In the genomic region with DNA sequence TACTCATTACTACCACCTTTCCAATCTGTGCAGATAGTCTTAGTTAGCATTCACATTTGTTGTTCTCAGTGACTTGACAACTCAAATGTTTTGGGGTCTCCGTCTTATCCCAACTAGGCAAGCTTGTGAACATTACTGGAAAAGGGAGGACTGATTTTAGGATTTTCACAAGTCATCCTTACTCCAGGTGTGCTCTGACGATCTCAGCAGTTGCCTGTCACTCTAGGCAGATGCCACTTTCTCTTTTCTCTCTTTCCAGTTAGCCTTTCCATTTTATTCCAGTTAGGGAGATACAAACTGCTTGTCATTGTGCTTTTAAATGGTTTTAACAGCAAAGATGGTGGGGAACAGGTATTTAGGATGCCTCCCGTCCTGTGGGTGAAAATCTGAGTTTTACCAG, we compare ENCODE assay signal across 9 cellular contexts. TPM values are rescaled to one million over a fixed set of nuclear protein-coding genes. Genes with fewer than 3 reads are reported as not detected.
DNase-seq lines count a peak whose midpoint lies in the region; ATAC-seq and TF ChIP-seq lines count a peak whose summit lies in the region.
"Had no signal": no experiment of that assay in that cellular context is flagged by ENCODE, and none has a peak within 500 bp of the region (broad histone marks: within the 10 kb centered on the region; RNA-seq: fewer than 3 reads in every experiment).

No MANE protein-coding gene starts in this region.

- peaks cover 40% of the 10 kb centered on the region for H3K79me2 ChIP-seq in SU-DHL-6 (ENCODE audit: insufficient read depth, low read length)

- H4K20me1 ChIP-seq in SU-DHL-6 (ENCODE audit: low read depth, low read length): peaks cover 9% of the 10 kb centered on the region; the same call in 1 of the 2 replicates

- H3K4me3 ChIP-seq in GM12865 (ENCODE audit: low read depth, low read length) (peak overlapping the region; percentile 74), SU-DHL-6 (ENCODE audit: insufficient read depth, low read length, poor library complexity, severe bottlenecking) (peak overlapping the region; percentile 86), fibroblast of the aortic adventitia (ENCODE audit: low read depth, low read length) (peak overlapping the region; percentile 91), sigmoid colon (peak overlapping the region; percentile 67 to 91 (median 78))

- peak overlapping the region; percentile 84 for H3K4me2 ChIP-seq in SU-DHL-6 (ENCODE audit: low read depth, low read length, poor library complexity, severe bottlenecking)

- DNase-seq in GM12865 (ENCODE audit: low read depth) (no peak), fibroblast of the aortic adventitia (ENCODE audit: low read depth) (no peak), sigmoid colon (no peak), kidney tubule cell (ENCODE audit: low spot score) (no peak)
- DNase-seq: activated CD4-positive, CD25-positive, alpha-beta regulatory T cell had no signal

- H3K4me1 ChIP-seq in sigmoid colon: peaks cover 0 to 27% (median 21%) of the 10 kb centered on the region in 4 donors

- TF ChIP-seq EP300 in sigmoid colon (IDR thresholded peaks at IDR 0.05): no peak

- peaks cover 26% of the 10 kb centered on the region for H3F3A ChIP-seq in SU-DHL-6 (ENCODE audit: insufficient read depth)

- no peak for TF ChIP-seq POLR2A in sigmoid colon (IDR thresholded peaks at IDR 0.05)

- H3K9me3 ChIP-seq in SU-DHL-6 (ENCODE audit: insufficient read depth, low read length) (no peaks in the 10 kb centered on the region), sigmoid colon (no peaks in the 10 kb centered on the region)

- intact Hi-C loops in sigmoid colon (cut with DNase I): no loop called here

- WGBS in sigmoid colon, 2 donors: 8 to 24% methylated on average over 3 of the region's 3 CpGs

- peak overlapping the region; percentile 100 for H3K9ac ChIP-seq in SU-DHL-6 (ENCODE audit: low read length)

- no peak overlapping the region for H2AFZ ChIP-seq in SU-DHL-6 (ENCODE audit: low read depth, low read length, severe bottlenecking)

- no peaks in the 10 kb centered on the region for H3K9me2 ChIP-seq in SU-DHL-6 (replicated peaks; ENCODE audit: insufficient read depth, low read length)

- TF ChIP-seq CTCF in GM12865 (IDR thresholded peaks at IDR 0.05; ENCODE audit: insufficient read depth, low read depth, low read length, missing control alignments) (no peak), SU-DHL-6 (IDR thresholded peaks at IDR 0.05; ENCODE audit: insufficient read depth, low read length, poor library complexity, severe bottlenecking) (no peak), fibroblast of the aortic adventitia (IDR thresholded peaks at IDR 0.05; ENCODE audit: insufficient read depth, low read length) (no peak), sigmoid colon (IDR thresholded peaks at IDR 0.05) (no peak)

- no peak for ATAC-seq in GM19023 (IDR thresholded peaks at IDR 0.05; ENCODE audit: unreplicated experiment)
- no peak for ATAC-seq in HG02970 (IDR thresholded peaks at IDR 0.05; ENCODE audit: low FRiP score, unreplicated experiment)
- ATAC-seq in HG03469 (IDR thresholded peaks at IDR 0.05; ENCODE audit: unreplicated experiment): no peak

- H3K27me3 ChIP-seq in SU-DHL-6 (ENCODE audit: low read length) (no peaks in the 10 kb centered on the region), sigmoid colon (no peaks in the 10 kb centered on the region)

- peaks cover 24% of the 10 kb centered on the region for H3K36me3 ChIP-seq in SU-DHL-6 (ENCODE audit: low read length)
- peaks cover 27 to 40% (median 30%) of the 10 kb centered on the region in 4 donors for H3K36me3 ChIP-seq in sigmoid colon

- H3K27ac ChIP-seq in SU-DHL-6 (ENCODE audit: low read depth, low read length): peak overlapping the region; percentile 72; the same call in 1 of the 2 replicates
- H3K27ac ChIP-seq in sigmoid colon: peak overlapping the region; percentile 84 to 93 (median 86)

RNA-seq across cellular contexts. Expression of gene PA2G4, which starts 1.1 kb away (rescaled TPM):
- total RNA-seq in fibroblast of the aortic adventitia (ENCODE audit: low replicate concordance) (102 and 141 TPM in 2 replicates), sigmoid colon (100 to 1,000 TPM in 3 of 4 donors, 10 to 100 TPM in 1; 52.9 to 157 (median 110) TPM)
- polyA plus RNA-seq in sigmoid colon: 100 to 1,000 TPM in 1 of 3 donors, 10 to 100 TPM in 2; 68.4 to 136 (median 73.9) TPM

RNA-seq across cellular contexts. Expression of gene RPL41, which starts 10.9 kb away (rescaled TPM):
- total RNA-seq in fibroblast of the aortic adventitia (ENCODE audit: low replicate concordance) (2,772 and 12,570 TPM in 2 replicates), sigmoid colon (1,000 to 10,000 TPM; 1,926 to 5,407 (median 3,655) TPM)
- 1,000 to 10,000 TPM; 6,021 to 9,845 (median 6,338) TPM for polyA plus RNA-seq in sigmoid colon

RNA-seq across cellular contexts. Expression of gene ZC3H10, which starts 12.6 kb away (rescaled TPM):
- total RNA-seq in fibroblast of the aortic adventitia (ENCODE audit: low replicate concordance) (5.9 and 7.3 TPM in 2 replicates), sigmoid colon (1 to 10 TPM; 3.9 to 6.9 (median 4.8) TPM)
- 1 to 10 TPM; 1.2 to 3.8 (median 1.4) TPM for polyA plus RNA-seq in sigmoid colon

RNA-seq across cellular contexts. Expression of gene ESYT1, which starts 22.6 kb away (rescaled TPM):
- total RNA-seq in fibroblast of the aortic adventitia (ENCODE audit: low replicate concordance): 207 and 267 TPM in 2 replicates
- total RNA-seq in sigmoid colon: 100 to 1,000 TPM in 1 of 4 donors, 10 to 100 TPM in 3; 67.6 to 102 (median 88.7) TPM
- 10 to 100 TPM in 2 of 3 donors, 1 to 10 TPM in 1; 9.0 to 73.9 (median 13.8) TPM for polyA plus RNA-seq in sigmoid colon

RNA-seq across cellular contexts. Expression of gene ERBB3, which starts 25.5 kb away (rescaled TPM):
- total RNA-seq in fibroblast of the aortic adventitia (ENCODE audit: low replicate concordance) (1.2 and 1.5 TPM in 2 replicates), sigmoid colon (10 to 100 TPM; 10.2 to 21.4 (median 19.0) TPM)
- 10 to 100 TPM; 31.8 to 69.8 (median 37.0) TPM for polyA plus RNA-seq in sigmoid colon
